ENCODE assay signal across 10 cellular contexts in genomic region chr2:28338046-28338753, GRCh38. TPM values are rescaled to one million over a fixed set of nuclear protein-coding genes. Genes with fewer than 3 reads are reported as not detected.
DNase-seq lines count a peak whose midpoint lies in the region; ATAC-seq, FAIRE-seq and TF ChIP-seq lines count a peak whose summit lies in the region.
"Had no signal": no experiment of that assay in that cellular context is flagged by ENCODE, and none has a peak within 500 bp of the region (broad histone marks: within the 10 kb centered on the region; RNA-seq: fewer than 3 reads in every experiment).

No MANE protein-coding gene starts in this region.

- in situ Hi-C loops in ACHN (cut with HindIII; ENCODE audit: low pct_ligation_motif_present, low pct_unique_long_range_greater_than_20kb, low sequenced_read_pairs) = no loop called here

- dilution Hi-C loops in endothelial cell of umbilical vein (cut with MboI; ENCODE audit: extremely low pct_ligation_motif_present, low sequenced_read_pairs) = no loop called here

- H3K9ac ChIP-seq in endothelial cell of umbilical vein (replicated peaks; ENCODE audit: extremely low read depth, insufficient read depth, low read length) = no peak overlapping the region

- peaks cover 22% of the 10 kb centered on the region for H3K4me1 ChIP-seq in endothelial cell of umbilical vein (ENCODE audit: control insufficient read depth, extremely low read depth, insufficient read depth, low read length)
- peaks cover 0 to 16% (median 4%) of the 10 kb centered on the region in 4 donors for H3K4me1 ChIP-seq in upper lobe of left lung

- no peaks in the 10 kb centered on the region for H3K27me3 ChIP-seq in endothelial cell of umbilical vein (ENCODE audit: control insufficient read depth in 2 of 2, insufficient read depth in 2 of 2, low read length in 2 of 2)
- no peaks in the 10 kb centered on the region for H3K27me3 ChIP-seq in upper lobe of left lung

- peaks cover 45% of the 10 kb centered on the region for H3K4me1 Mint-ChIP-seq in mesothelial cell of epicardium
- H3K4me1 Mint-ChIP-seq: stimulated activated naive CD8-positive, alpha-beta T cell treated with anti-CD3 and anti-CD28 coated beads, Interleukin-15, amount 100 ng/mL, for 72 hours had no signal

- no peak for TF ChIP-seq POLR2A in endothelial cell of umbilical vein (IDR thresholded peaks at IDR 0.05; ENCODE audit: low read depth, low read length)
- TF ChIP-seq POLR2A in upper lobe of left lung (IDR thresholded peaks at IDR 0.05) = no peak
- no peak for TF ChIP-seq POLR2A in GM12891 (IDR thresholded peaks at IDR 0.05; ENCODE audit: low read depth, low read length)

- H2AFZ ChIP-seq in endothelial cell of umbilical vein (ENCODE audit: low read depth, low read length) = peak overlapping the region; percentile 4

- H3K9me1 ChIP-seq in endothelial cell of umbilical vein (replicated peaks; ENCODE audit: control insufficient read depth, extremely low read depth, insufficient read depth, low read length) = no peaks in the 10 kb centered on the region

- H4K20me1 ChIP-seq in endothelial cell of umbilical vein (replicated peaks; ENCODE audit: control insufficient read depth, extremely low read depth, insufficient read depth, low read length) = no peaks in the 10 kb centered on the region

- H3K27ac ChIP-seq in endothelial cell of umbilical vein (ENCODE audit: insufficient read depth, low read depth, low read length) = no peak overlapping the region
- peak overlapping the region in 3 of 4 donors; percentile 18 to 59 (median 21) for H3K27ac ChIP-seq in upper lobe of left lung

- TF ChIP-seq CTCF in endothelial cell of umbilical vein (IDR thresholded peaks at IDR 0.05; ENCODE audit: extremely low read depth in 1 of 2, insufficient read depth in 1 of 2, low read depth in 1 of 2, low read length in 2 of 2) (no peak), mesothelial cell of epicardium (IDR thresholded peaks at IDR 0.05; ENCODE audit: unreplicated experiment) (no peak), upper lobe of left lung (IDR thresholded peaks at IDR 0.05) (no peak)

- H3K4me3 Mint-ChIP-seq in mesothelial cell of epicardium = no peak overlapping the region
- H3K4me3 Mint-ChIP-seq: naive thymus-derived CD4-positive, alpha-beta T cell; stimulated activated naive CD8-positive, alpha-beta T cell treated with anti-CD3 and anti-CD28 coated beads, Interleukin-15, amount 100 ng/mL, for 72 hours had no signal

- H3K36me3 Mint-ChIP-seq in mesothelial cell of epicardium = no peaks in the 10 kb centered on the region

- DNase-seq in M059J (ENCODE audit: low read depth) (peak; percentile 86), endothelial cell of umbilical vein (ENCODE audit: low read depth, low spot score) (peak; percentile 81), mesothelial cell of epicardium (ENCODE audit: low spot score in 2 of 2, unreplicated experiment in 2 of 2) (no peak), upper lobe of left lung (peak in 1 of 2 donors; percentile 47), ACHN (no peak), HEK293T (ENCODE audit: extremely low spot score) (no peak), GM12891 (ENCODE audit: insufficient read length, low spot score) (no peak)
- DNase-seq: activated naive CD4-positive, alpha-beta T cell treated with Interleukin-2 at 50 U/mL for 16 hours; naive thymus-derived CD4-positive, alpha-beta T cell; stimulated activated naive CD8-positive, alpha-beta T cell treated with anti-CD3 and anti-CD28 coated beads, Interleukin-15, amount 100 ng/mL, for 72 hours had no signal

- H3K4me3 ChIP-seq in endothelial cell of umbilical vein (replicated peaks in 1 of 3; ENCODE audit: insufficient read depth in 1 of 3, low read depth in 1 of 3, low read length in 3 of 3) = no peak overlapping the region
- H3K4me3 ChIP-seq in upper lobe of left lung = no peak overlapping the region

- FAIRE-seq in endothelial cell of umbilical vein (lab: Jason Lieb, UNC) (peak; percentile 92), GM12891 (lab: Jason Lieb, UNC) (no peak)

- ATAC-seq in upper lobe of left lung (ENCODE audit: low FRiP score in 2 of 2) = peak in 1 of 2 donors; percentile 75
- ATAC-seq: naive thymus-derived CD4-positive, alpha-beta T cell; stimulated activated naive CD8-positive, alpha-beta T cell treated with anti-CD3 and anti-CD28 coated beads, Interleukin-15, amount 100 ng/mL, for 72 hours had no signal

- peak overlapping the region; percentile 94 for H3K27ac Mint-ChIP-seq in mesothelial cell of epicardium

- intact Hi-C loops in endothelial cell of umbilical vein (cut with micrococcal nuclease) = loop anchor here (1.0 kb wide), 1 partner anchor 53 kb away; no protein-coding TSS in a partner anchor

- no peak overlapping the region for H3K4me2 ChIP-seq in endothelial cell of umbilical vein (ENCODE audit: insufficient read depth, low read length)

- H3K36me3 ChIP-seq in endothelial cell of umbilical vein (ENCODE audit: control insufficient read depth in 2 of 2, extremely low read depth in 1 of 2, insufficient read depth in 2 of 2, low read length in 2 of 2) (no peaks in the 10 kb centered on the region), upper lobe of left lung (no peaks in the 10 kb centered on the region)

- H3K9me3 Mint-ChIP-seq in mesothelial cell of epicardium = no peaks in the 10 kb centered on the region
- H3K9me3 Mint-ChIP-seq: naive thymus-derived CD4-positive, alpha-beta T cell; stimulated activated naive CD8-positive, alpha-beta T cell treated with anti-CD3 and anti-CD28 coated beads, Interleukin-15, amount 100 ng/mL, for 72 hours had no signal

- WGBS in upper lobe of left lung, 2 donors = 74 to 81% methylated on average over 13 of the region's 13 CpGs

- CTCF ChIA-PET in endothelial cell of umbilical vein (lab: Charles Lee) (interaction anchor here (1.1 to 1.4 kb wide), 3 partner anchors 9 to 528 kb away, joined by 3 read pairs; no protein-coding TSS in a partner anchor), HEK293T (lab: Yijun Ruan, JAX) (no interaction called here)

- H3K79me2 ChIP-seq in endothelial cell of umbilical vein (ENCODE audit: control insufficient read depth, insufficient read depth, low read length) = no peaks in the 10 kb centered on the region

- no peaks in the 10 kb centered on the region for H3K9me3 ChIP-seq in endothelial cell of umbilical vein (replicated peaks; ENCODE audit: control insufficient read depth, insufficient read depth, low read length)
- no peaks in the 10 kb centered on the region for H3K9me3 ChIP-seq in upper lobe of left lung

- POLR2A ChIA-PET in endothelial cell of umbilical vein (lab: Charles Lee) = no interaction called here
- POLR2A ChIA-PET in HEK293T (lab: Yijun Ruan, JAX) = no interaction called here

- H3K27me3 Mint-ChIP-seq in mesothelial cell of epicardium (ENCODE audit: low read depth) = no peaks in the 10 kb centered on the region
- H3K27me3 Mint-ChIP-seq: naive thymus-derived CD4-positive, alpha-beta T cell; stimulated activated naive CD8-positive, alpha-beta T cell treated with anti-CD3 and anti-CD28 coated beads, Interleukin-15, amount 100 ng/mL, for 72 hours had no signal

- TF ChIP-seq EP300 in upper lobe of left lung (IDR thresholded peaks at IDR 0.05) = peak in 2 of 4 donors; percentile 20 to 41

- no TSS peak for BruUV-seq in endothelial cell of umbilical vein (replicated peaks; lab: Mats Ljungman, UMichigan)

TF ChIP-seq in endothelial cell of umbilical vein, 7 proteins besides CTCF, POLR2A, EP300 and RAD21 (continues in another document):
- TF ChIP-seq POLR2AphosphoS5 (IDR thresholded peaks at IDR 0.05; ENCODE audit: insufficient read depth, low read depth, low read length) (no peak), GATA2 (IDR thresholded peaks at IDR 0.05; ENCODE audit: insufficient read depth, insufficient read length, low read depth, low read length) (no peak), MYC (IDR thresholded peaks at IDR 0.05; ENCODE audit: low read depth, low read length) (no peak), MAX (IDR thresholded peaks at IDR 0.05; ENCODE audit: insufficient read depth, insufficient read length) (no peak)

TF ChIP-seq in HEK293T, 16 proteins besides CTCF, POLR2A, EP300 and RAD21 (continues in another document):
- TF ChIP-seq L3MBTL2 (conservative IDR thresholded peaks at IDR 0.05) = no peak
- TF ChIP-seq ARNT (IDR thresholded peaks at IDR 0.05) = no peak
- no peak for TF ChIP-seq ZNF384 (IDR thresholded peaks at IDR 0.05)
- no peak for TF ChIP-seq LEF1 (IDR thresholded peaks at IDR 0.05; ENCODE audit: borderline replicate concordance)
- TF ChIP-seq FOXA1 (IDR thresholded peaks at IDR 0.05) = no peak
- TF ChIP-seq CTBP1 (IDR thresholded peaks at IDR 0.05; ENCODE audit: borderline replicate concordance) = no peak

TF ChIP-seq in GM12891, 5 proteins besides CTCF, POLR2A, EP300 and RAD21:
- TF ChIP-seq TAF1 (IDR thresholded peaks at IDR 0.05; ENCODE audit: low read depth, low read length) (no peak), PAX5 (IDR thresholded peaks at IDR 0.05; ENCODE audit: insufficient read depth, low read length, severe bottlenecking) (no peak), POU2F2 (IDR thresholded peaks at IDR 0.05; ENCODE audit: low read depth, low read length) (no peak), POLR2AphosphoS5 (IDR thresholded peaks at IDR 0.05; ENCODE audit: low read depth, low read length) (no peak), SPI1 (IDR thresholded peaks at IDR 0.05; ENCODE audit: low read depth, low read length) (no peak)
TF ChIP-seq in GM12891: peak in this region for 0.

RNA-seq across cellular contexts. Expression of gene FOSL2, which starts 54.5 kb away (rescaled TPM):
- total RNA-seq in M059J (2014; rRNA removed; shearing (Covaris generic)) = 42.9 and 75.2 TPM in 2 replicates
- total RNA-seq in endothelial cell of umbilical vein (83.7 and 85.3 TPM in 2 replicates), mesothelial cell of epicardium (60.3 to 62.3 TPM (median 60.5 TPM) in 3 replicates), upper lobe of left lung (100 to 1,000 TPM in 3 of 6 donors, 10 to 100 TPM in 3; 71.0 to 137 (median 91.0) TPM)
- 43.9 and 45.2 TPM in 2 replicates for polyA plus RNA-seq in endothelial cell of umbilical vein
- polyA plus RNA-seq in endothelial cell of umbilical vein (2011; cell fraction: cytosol; rRNA removed) = 36.0 and 46.5 TPM in 2 replicates
- polyA plus RNA-seq in endothelial cell of umbilical vein (2011; cell fraction: nucleus; rRNA removed) = 94.5 and 112 TPM in 2 replicates
- polyA plus RNA-seq in endothelial cell of umbilical vein (2012) = 45.7 and 56.4 TPM in 2 replicates
- polyA minus RNA-seq in endothelial cell of umbilical vein = 94.9 and 98.0 TPM in 2 replicates
- 59.2 TPM for polyA minus RNA-seq in endothelial cell of umbilical vein (2011; cell fraction: cytosol; rRNA and poly(A)+ RNA removed)
- polyA minus RNA-seq in endothelial cell of umbilical vein (2011; cell fraction: nucleus; rRNA and poly(A)+ RNA removed) = 84.0 and 105 TPM in 2 replicates
- polyA plus RNA-seq in GM12891 (2012; ENCODE audit: low read depth, missing spikeins) = 1.1 TPM

Comparison
In these comparisons a context has a peak if more than half of its experiments do, and no peak if none do; other contexts are left out.
1. DNase-seq: peak in M059J (single experiment) and endothelial cell of umbilical vein (single experiment); none in mesothelial cell of epicardium (0 of 2), ACHN (single experiment), HEK293T (single experiment) and GM12891 (single experiment).